In genomic region chr3:129428382-129429079, GRCh38 we compare ENCODE assay signal across 1 cellular context.
TF ChIP-seq lines count a peak whose summit lies in the region.

EFCAB12 (minus strand) TSS chr3:129428636; CDS start chr3:129428488, 148 bp downstream.

TF ChIP-seq in HepG2, 621 proteins besides CTCF, POLR2A, EP300 and RAD21 (continued from another document and continues in another):
- TF ChIP-seq HIC2 (CRISPR knock-in tag; IDR thresholded peaks at IDR 0.05; ENCODE audit: low read depth) = no peak
- TF ChIP-seq SOX5 (CRISPR knock-in tag; IDR thresholded peaks at IDR 0.05; ENCODE audit: borderline replicate concordance) = no peak
- TF ChIP-seq ZNF12 (CRISPR knock-in tag; IDR thresholded peaks at IDR 0.05) = no peak
- no peak for TF ChIP-seq MAZ (IDR thresholded peaks at IDR 0.05; ENCODE audit: borderline replicate concordance, low read depth, low read length)
- peak; percentile 71 for TF ChIP-seq MAZ (CRISPR knock-in tag; IDR thresholded peaks at IDR 0.05; ENCODE audit: low read depth)
- TF ChIP-seq BORCS8-MEF2B (CRISPR knock-in tag; IDR thresholded peaks at IDR 0.05) = no peak
- TF ChIP-seq MLXIP (CRISPR knock-in tag; IDR thresholded peaks at IDR 0.05; ENCODE audit: borderline replicate concordance) = no peak
- TF ChIP-seq ERF (CRISPR knock-in tag; IDR thresholded peaks at IDR 0.05) = 0 out of 2 replicates have a peak, but pooled peaks have one; percentile 31
- no peak for TF ChIP-seq SP1 (IDR thresholded peaks at IDR 0.05)
- TF ChIP-seq SP1 (CRISPR knock-in tag; IDR thresholded peaks at IDR 0.05) = peak; percentile 61; the same call in 1 of the 2 replicates
- TF ChIP-seq SAP130 (CRISPR knock-in tag; IDR thresholded peaks at IDR 0.05; ENCODE audit: low read depth) = peak; percentile 87
- TF ChIP-seq IKZF4 (CRISPR knock-in tag; IDR thresholded peaks at IDR 0.05; ENCODE audit: borderline replicate concordance, low read depth, not compliant biosample characterization) = no peak
- no peak for TF ChIP-seq ATF4 (CRISPR knock-in tag; IDR thresholded peaks at IDR 0.05)
- TF ChIP-seq ZFP62 (CRISPR knock-in tag; IDR thresholded peaks at IDR 0.05) = 0 out of 2 replicates have a peak, but pooled peaks have one; percentile 49
- no peak for TF ChIP-seq THAP9 (CRISPR knock-in tag; IDR thresholded peaks at IDR 0.05; ENCODE audit: borderline replicate concordance)
- TF ChIP-seq KDM4B (CRISPR knock-in tag; IDR thresholded peaks at IDR 0.05) = no peak
- TF ChIP-seq XRCC5 (optimal IDR thresholded peaks at IDR 0.05; ENCODE audit: low read length) = peak; percentile 24
- TF ChIP-seq CEBPG (CRISPR knock-in tag; IDR thresholded peaks at IDR 0.05) = no peak
- TF ChIP-seq ZNF256 (CRISPR knock-in tag; conservative IDR thresholded peaks at IDR 0.05) = no peak
- TF ChIP-seq ATRX (CRISPR knock-in tag; IDR thresholded peaks at IDR 0.05; ENCODE audit: borderline replicate concordance) = no peak
- no peak; the same call in 1 of the 2 replicates for TF ChIP-seq ZNF605 (CRISPR knock-in tag; IDR thresholded peaks at IDR 0.05)
- 0 out of 2 replicates have a peak, but pooled peaks have one; percentile 30 for TF ChIP-seq ZNF773 (CRISPR knock-in tag; IDR thresholded peaks at IDR 0.05; ENCODE audit: borderline replicate concordance)
- TF ChIP-seq ZBTB34 (CRISPR knock-in tag; IDR thresholded peaks at IDR 0.05) = no peak
- no peak for TF ChIP-seq MTERF4 (CRISPR knock-in tag; IDR thresholded peaks at IDR 0.05)
- no peak; the same call in 1 of the 2 replicates for TF ChIP-seq THAP11 (CRISPR knock-in tag; IDR thresholded peaks at IDR 0.05)
- TF ChIP-seq MYPOP (CRISPR knock-in tag; IDR thresholded peaks at IDR 0.05) = no peak
- peak; percentile 98 for TF ChIP-seq RBM22 (optimal IDR thresholded peaks at IDR 0.05; ENCODE audit: low read length)
- TF ChIP-seq PRDM4 (CRISPR knock-in tag; IDR thresholded peaks at IDR 0.05; ENCODE audit: borderline replicate concordance) = no peak
- no peak for TF ChIP-seq KDM5B (CRISPR knock-in tag; IDR thresholded peaks at IDR 0.05; ENCODE audit: borderline replicate concordance)
- peak; percentile 68 for TF ChIP-seq MYC (CRISPR knock-in tag; IDR thresholded peaks at IDR 0.05; ENCODE audit: borderline replicate concordance)
- TF ChIP-seq RFX1 (IDR thresholded peaks at IDR 0.05) = peak; percentile 98
- TF ChIP-seq ZNF550 (CRISPR knock-in tag; IDR thresholded peaks at IDR 0.05; ENCODE audit: borderline replicate concordance) = no peak
- TF ChIP-seq ZNF101 (CRISPR knock-in tag; IDR thresholded peaks at IDR 0.05; ENCODE audit: borderline replicate concordance, low read depth) = no peak
- TF ChIP-seq PTBP1 (IDR thresholded peaks at IDR 0.05; ENCODE audit: low read depth, low read length, poor library complexity, severe bottlenecking) = no peak
- no peak for TF ChIP-seq ZNF775 (CRISPR knock-in tag; IDR thresholded peaks at IDR 0.05; ENCODE audit: borderline replicate concordance)
- TF ChIP-seq SSRP1 (CRISPR knock-in tag; IDR thresholded peaks at IDR 0.05) = no peak
- TF ChIP-seq TRIM22 (IDR thresholded peaks at IDR 0.05) = no peak
- TF ChIP-seq ZNF33B (CRISPR knock-in tag; IDR thresholded peaks at IDR 0.05) = no peak
- TF ChIP-seq ZNF724P (CRISPR knock-in tag; IDR thresholded peaks at IDR 0.05; ENCODE audit: borderline replicate concordance) = no peak
- no peak for TF ChIP-seq MZF1 (CRISPR knock-in tag; IDR thresholded peaks at IDR 0.05; ENCODE audit: borderline replicate concordance)
- TF ChIP-seq SP140L (CRISPR knock-in tag; IDR thresholded peaks at IDR 0.05; ENCODE audit: borderline replicate concordance) = no peak
- TF ChIP-seq CCAR2 (optimal IDR thresholded peaks at IDR 0.05; ENCODE audit: low read depth, low read length) = no peak
- peak; percentile 29; the same call in 1 of the 2 replicates for TF ChIP-seq PITX1 (CRISPR knock-in tag; IDR thresholded peaks at IDR 0.05)
- peak; percentile 55 for TF ChIP-seq MED1 (CRISPR knock-in tag; IDR thresholded peaks at IDR 0.05)
- TF ChIP-seq ATF1 (CRISPR knock-in tag; IDR thresholded peaks at IDR 0.05) = no peak
- no peak for TF ChIP-seq ZNF333 (CRISPR knock-in tag; IDR thresholded peaks at IDR 0.05; ENCODE audit: borderline replicate concordance)
- no peak for TF ChIP-seq FIP1L1 (IDR thresholded peaks at IDR 0.05; ENCODE audit: borderline replicate concordance, insufficient read depth, low read depth, low read length)
- 0 out of 2 replicates have a peak, but pooled peaks have one; percentile 47 for TF ChIP-seq BRCA1 (CRISPR knock-in tag; IDR thresholded peaks at IDR 0.05)
- TF ChIP-seq ZNF784 (CRISPR knock-in tag; IDR thresholded peaks at IDR 0.05; ENCODE audit: borderline replicate concordance) = no peak
